ENCODE assay signal across 10 cellular contexts in the genomic region with DNA sequence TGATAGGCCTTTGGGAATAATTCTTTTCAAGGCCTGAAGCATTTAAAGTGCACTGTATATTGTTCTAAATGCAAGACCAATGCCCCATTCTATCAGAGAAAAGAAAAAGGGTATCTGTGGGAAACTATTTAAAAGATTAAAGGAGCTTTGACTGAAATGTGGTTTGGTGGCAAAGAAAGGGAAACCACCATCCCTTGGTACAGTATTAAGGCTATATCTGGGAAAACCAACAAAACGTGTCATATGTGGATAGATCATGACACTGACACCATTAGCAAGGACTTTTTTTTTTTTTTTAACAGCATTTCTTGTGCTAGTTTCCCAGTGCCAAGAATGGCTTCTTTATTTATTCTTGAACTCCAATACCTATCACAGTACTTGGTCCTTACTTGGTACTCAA.
"Had no signal": no experiment of that assay in that cellular context is flagged by ENCODE, and none has a peak within 500 bp of the region (broad histone marks: within the 10 kb centered on the region; RNA-seq: fewer than 3 reads in every experiment).

No MANE protein-coding gene starts in this region.

- H3K4me1 ChIP-seq: HAP-1 had no signal

- FAIRE-seq: HepG2, K562 had no signal

- H3K4me3 ChIP-seq: GM23248, HAP-1, K562 had no signal

- ATAC-seq: HCT116, HepG2, K562 had no signal

- H2AFZ ChIP-seq: GM23248 had no signal

- H3K27ac ChIP-seq: GM23248, HL-60 had no signal

- H3K9ac ChIP-seq: GM23248 had no signal

- H3K36me3 ChIP-seq: HAP-1 had no signal

- H3K9me3 ChIP-seq: HAP-1 had no signal

- DNase-seq: GM23248, GOT3, H7, HFFc6, KG1 had no signal
